ENCODE assay signal across 1 cellular context in the genomic region with DNA sequence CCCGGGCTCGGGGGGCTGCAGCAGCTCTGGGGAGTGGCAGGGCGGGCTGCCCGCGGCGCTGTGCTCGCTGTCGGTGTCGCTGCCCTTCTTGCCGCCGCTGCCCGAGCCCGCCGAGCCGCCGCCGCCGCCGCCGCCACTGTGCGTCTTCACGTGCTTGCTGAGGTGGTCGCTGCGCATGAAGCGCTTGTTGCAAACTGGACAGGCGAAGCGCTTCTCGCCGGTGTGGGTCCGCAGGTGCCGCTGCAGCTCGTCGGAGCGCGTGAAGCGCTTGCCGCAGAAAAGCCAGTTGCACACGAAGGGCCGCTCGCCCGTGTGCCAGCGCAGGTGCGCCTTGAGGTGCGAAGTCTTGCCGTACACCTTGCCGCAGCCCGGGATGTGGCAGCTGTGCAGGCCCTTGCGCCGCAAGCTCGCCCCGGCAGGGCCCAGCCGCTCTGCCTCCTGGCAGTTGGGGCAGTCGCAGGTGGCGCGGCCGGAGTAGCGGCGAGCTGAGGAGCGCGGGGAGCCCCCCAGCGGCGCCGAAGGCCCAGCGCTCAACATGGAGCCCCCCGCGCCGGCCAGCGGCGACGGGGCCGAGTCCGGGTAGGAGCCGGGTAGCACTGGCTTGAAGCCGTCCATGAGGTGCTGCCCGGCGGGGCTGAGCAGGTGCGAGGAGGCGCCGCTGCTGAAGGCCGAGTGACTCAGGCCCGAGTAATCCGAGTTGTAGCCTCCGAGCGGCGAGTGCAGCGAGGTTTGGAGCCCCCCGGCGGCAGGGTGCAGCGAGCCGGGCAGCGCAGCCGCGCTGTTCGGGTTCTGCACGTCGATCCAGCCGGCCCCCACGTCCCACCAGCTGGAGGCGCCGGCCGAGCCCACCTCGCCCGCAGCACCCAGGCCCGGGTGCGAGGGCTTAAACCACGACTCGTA.
TF ChIP-seq lines count a peak whose summit lies in the region.

No MANE protein-coding gene starts in this region.

TF ChIP-seq in SK-N-SH treated with all-trans-retinoic acid at 6 μM for 48 hours, 23 proteins besides CTCF, POLR2A, EP300 and RAD21 (continued from another document):
- no peak for TF ChIP-seq PATZ1 (CRISPR knock-in tag; IDR thresholded peaks at IDR 0.05; ENCODE audit: borderline replicate concordance)
- TF ChIP-seq ZNF8 (CRISPR knock-in tag; IDR thresholded peaks at IDR 0.05): no peak
- TF ChIP-seq ESRRG (CRISPR knock-in tag; IDR thresholded peaks at IDR 0.05): no peak
- TF ChIP-seq TOX (CRISPR knock-in tag; IDR thresholded peaks at IDR 0.05; ENCODE audit: borderline replicate concordance): no peak
